ENCODE assay signal across 11 cellular contexts in the genomic region with DNA sequence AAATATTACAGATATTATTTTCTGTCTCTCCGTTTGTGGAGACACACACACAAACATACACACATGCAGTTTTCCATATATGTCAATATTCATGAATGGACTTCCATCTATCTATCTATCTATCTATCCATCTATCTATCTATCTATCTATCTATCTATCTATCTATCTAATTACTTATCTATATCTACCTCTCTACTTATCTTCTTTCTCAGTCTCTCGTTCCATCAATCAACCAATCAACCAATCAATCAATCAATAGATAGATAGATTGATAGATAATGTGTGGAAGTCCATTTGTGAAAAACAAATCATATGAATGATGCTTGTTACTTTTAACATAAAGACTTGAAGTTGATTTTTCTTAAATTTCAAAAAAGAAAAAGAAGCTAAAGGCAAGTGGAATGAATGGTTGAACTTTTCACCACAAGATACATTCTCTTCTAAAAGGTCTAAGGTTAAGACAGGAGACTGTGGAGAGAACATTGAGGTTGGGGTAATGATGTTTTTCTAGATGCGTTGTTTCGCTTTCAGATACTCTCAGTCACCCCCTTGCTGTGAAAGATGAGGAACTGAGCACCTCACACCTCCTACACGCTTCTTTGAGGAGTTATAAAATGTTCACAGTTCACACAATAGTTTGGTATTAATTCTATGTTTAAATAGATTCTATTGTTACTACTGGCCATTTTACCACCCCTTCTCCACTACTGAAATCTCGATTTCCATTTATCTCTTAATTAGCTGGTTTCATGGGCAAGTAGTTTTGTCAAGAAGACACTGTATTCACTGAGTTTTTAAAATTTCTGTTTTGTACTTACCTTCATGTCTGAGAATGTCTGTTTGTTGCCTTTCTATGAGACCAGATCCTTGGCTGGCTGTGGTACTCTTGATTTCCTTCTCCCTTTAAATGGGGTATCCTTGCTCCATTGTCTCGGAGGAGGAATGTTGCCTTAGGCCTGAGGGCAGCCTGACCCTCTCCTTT.
DNase-seq lines count a peak whose midpoint lies in the region; ATAC-seq and TF ChIP-seq lines count a peak whose summit lies in the region.
"Had no signal": no experiment of that assay in that cellular context is flagged by ENCODE, and none has a peak within 500 bp of the region (broad histone marks: within the 10 kb centered on the region; RNA-seq: fewer than 3 reads in every experiment).

No MANE protein-coding gene starts in this region.

- no peak for TF ChIP-seq POLR2A in tibial nerve (IDR thresholded peaks at IDR 0.05)
- no peak for TF ChIP-seq POLR2A in heart left ventricle (IDR thresholded peaks at IDR 0.05)

- H3K27ac ChIP-seq in tibial nerve (no peak overlapping the region), heart left ventricle (no peak overlapping the region)

- ATAC-seq in GM18498 (IDR thresholded peaks at IDR 0.05; ENCODE audit: unreplicated experiment) (peak; percentile 85), GM19324 (IDR thresholded peaks at IDR 0.05; ENCODE audit: low FRiP score, unreplicated experiment) (peak; percentile 95), HG02840 (IDR thresholded peaks at IDR 0.05; ENCODE audit: low FRiP score, unreplicated experiment) (peak; percentile 81), HG03571 (IDR thresholded peaks at IDR 0.05; ENCODE audit: unreplicated experiment) (peak; percentile 79), heart left ventricle (no peak)
- ATAC-seq: WTC11 had no signal

- no peak for DNase-seq in NCI-H345 treated with DMSO at 0.1 percent for 48 hours (lab: John Stamatoyannopoulos, UW; ENCODE audit: unreplicated experiment)
- no peak for DNase-seq in SKM-1 treated with dmso at 0.1 percent for 144 hours (lab: John Stamatoyannopoulos, UW; ENCODE audit: unreplicated experiment)
- DNase-seq in tibial nerve (ENCODE audit: low spot score in 2 of 2) = no peak
- no peak for DNase-seq in heart left ventricle
- DNase-seq: GOT3, OCI-M1 had no signal

- intact Hi-C loops in heart left ventricle (cut with DNase I) = no loop called here

- H3K36me3 ChIP-seq in tibial nerve (no peaks in the 10 kb centered on the region), heart left ventricle (no peaks in the 10 kb centered on the region)

- 78 to 79% methylated on average over 7 of the region's 7 CpGs for WGBS in tibial nerve, 2 donors
- 72 to 75% (median 73%) methylated on average over 7 of the region's 7 CpGs for WGBS in heart left ventricle, 4 donors

- H3K9me3 ChIP-seq in tibial nerve = peaks cover 0 to 19% (median 0%) of the 10 kb centered on the region in 4 donors
- peaks cover 0 to 26% (median 5%) of the 10 kb centered on the region in 12 donors for H3K9me3 ChIP-seq in heart left ventricle

- H3K27me3 ChIP-seq in tibial nerve (no peaks in the 10 kb centered on the region), heart left ventricle (no peaks in the 10 kb centered on the region)

- TF ChIP-seq CTCF in tibial nerve (IDR thresholded peaks at IDR 0.05) (no peak), heart left ventricle (IDR thresholded peaks at IDR 0.05) (no peak)

- TF ChIP-seq EP300 in tibial nerve (IDR thresholded peaks at IDR 0.05) = no peak

- H3K4me3 ChIP-seq in tibial nerve (no peak overlapping the region), heart left ventricle (no peak overlapping the region)

- H3K4me1 ChIP-seq in tibial nerve (no peaks in the 10 kb centered on the region), heart left ventricle (no peaks in the 10 kb centered on the region)

Comparison
In these comparisons a context has a peak if more than half of its experiments do, and no peak if none do; other contexts are left out.
1. ATAC-seq: peak in GM18498 (single experiment), GM19324 (single experiment), HG02840 (single experiment) and HG03571 (single experiment); none in heart left ventricle (0 of 4).